Comparison of ENCODE assay signal across 1 cellular context in the genomic region with DNA sequence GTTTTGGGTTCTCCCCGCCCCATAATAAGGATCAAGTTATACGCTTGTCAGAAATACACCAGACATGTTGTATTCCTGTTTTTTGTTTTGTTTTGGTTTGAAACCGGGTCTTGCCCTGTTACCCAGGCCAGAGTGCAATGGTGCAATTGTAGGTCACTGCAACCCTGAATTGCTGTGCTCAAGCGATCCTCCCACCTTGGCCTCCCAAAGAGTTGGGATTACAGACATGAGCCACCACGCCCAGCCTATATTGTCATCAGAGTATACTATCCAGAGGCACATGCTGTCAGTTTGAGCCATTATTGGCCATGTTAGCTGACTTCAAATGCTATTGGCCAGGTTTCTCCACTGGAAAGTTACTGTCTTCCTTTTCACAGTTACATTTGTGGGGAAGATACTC.
TF ChIP-seq lines count a peak whose summit lies in the region.

No MANE protein-coding gene starts in this region.

TF ChIP-seq in IMR-90, 13 proteins besides CTCF, POLR2A, EP300 and RAD21:
- TF ChIP-seq FOS (IDR thresholded peaks at IDR 0.05; ENCODE audit: low read depth, low read length) (no peak), NFE2L2 (IDR thresholded peaks at IDR 0.05; ENCODE audit: low read depth, low read length) (no peak), RFX5 (IDR thresholded peaks at IDR 0.05; ENCODE audit: low read depth, low read length) (no peak), BHLHE40 (IDR thresholded peaks at IDR 0.05; ENCODE audit: low read depth, low read length) (no peak), MXI1 (IDR thresholded peaks at IDR 0.05; ENCODE audit: borderline replicate concordance, low read depth, low read length) (no peak), RCOR1 (IDR thresholded peaks at IDR 0.05; ENCODE audit: insufficient replicate concordance, low read length) (no peak), MAZ (IDR thresholded peaks at IDR 0.05; ENCODE audit: borderline replicate concordance, low read depth, low read length) (no peak), CHD1 (IDR thresholded peaks at IDR 0.05; ENCODE audit: low read depth, low read length) (no peak), MAFK (IDR thresholded peaks at IDR 0.05; ENCODE audit: low read depth, low read length) (no peak), CEBPB (IDR thresholded peaks at IDR 0.05; ENCODE audit: low read depth, low read length) (no peak), SMC3 (IDR thresholded peaks at IDR 0.05; ENCODE audit: low read depth, low read length) (no peak)
- TF ChIP-seq, protein P1, sequence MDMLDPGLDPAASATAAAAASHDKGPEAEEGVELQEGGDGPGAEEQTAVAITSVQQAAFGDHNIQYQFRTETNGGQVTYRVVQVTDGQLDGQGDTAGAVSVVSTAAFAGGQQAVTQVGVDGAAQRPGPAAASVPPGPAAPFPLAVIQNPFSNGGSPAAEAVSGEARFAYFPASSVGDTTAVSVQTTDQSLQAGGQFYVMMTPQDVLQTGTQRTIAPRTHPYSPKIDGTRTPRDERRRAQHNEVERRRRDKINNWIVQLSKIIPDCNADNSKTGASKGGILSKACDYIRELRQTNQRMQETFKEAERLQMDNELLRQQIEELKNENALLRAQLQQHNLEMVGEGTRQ (IDR thresholded peaks at IDR 0.05; ENCODE audit: low read depth, low read length): no peak
- TF ChIP-seq, protein P2, sequence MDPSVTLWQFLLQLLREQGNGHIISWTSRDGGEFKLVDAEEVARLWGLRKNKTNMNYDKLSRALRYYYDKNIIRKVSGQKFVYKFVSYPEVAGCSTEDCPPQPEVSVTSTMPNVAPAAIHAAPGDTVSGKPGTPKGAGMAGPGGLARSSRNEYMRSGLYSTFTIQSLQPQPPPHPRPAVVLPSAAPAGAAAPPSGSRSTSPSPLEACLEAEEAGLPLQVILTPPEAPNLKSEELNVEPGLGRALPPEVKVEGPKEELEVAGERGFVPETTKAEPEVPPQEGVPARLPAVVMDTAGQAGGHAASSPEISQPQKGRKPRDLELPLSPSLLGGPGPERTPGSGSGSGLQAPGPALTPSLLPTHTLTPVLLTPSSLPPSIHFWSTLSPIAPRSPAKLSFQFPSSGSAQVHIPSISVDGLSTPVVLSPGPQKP (IDR thresholded peaks at IDR 0.05; ENCODE audit: borderline replicate concordance, low read depth, low read length): no peak
